16 cellular contexts compared by ENCODE assay signal in genomic region chr12:121568503-121568902, GRCh38. TPM values are rescaled to one million over a fixed set of nuclear protein-coding genes. Genes with fewer than 3 reads are reported as not detected.
DNase-seq lines count a peak whose midpoint lies in the region; TF ChIP-seq lines count a peak whose summit lies in the region.
"Had no signal": no experiment of that assay in that cellular context is flagged by ENCODE, and none has a peak within 500 bp of the region (broad histone marks: within the 10 kb centered on the region; RNA-seq: fewer than 3 reads in every experiment).

No MANE protein-coding gene starts in this region.

- H3K79me2 ChIP-seq in neural progenitor cell (ENCODE audit: low read depth): peaks cover 99% of the 10 kb centered on the region

- H3K4me3 Mint-ChIP-seq in HFFc6 (no peak overlapping the region), neural progenitor cell (no peak overlapping the region)
- H3K4me3 Mint-ChIP-seq in dendritic cell treated with granulocyte-macrophage colony-stimulating factor and Interleukin-4, amounts not matched to agents 40 ng/mL and 50 ng/mL, for 4 days: no peak overlapping the region
- H3K4me3 Mint-ChIP-seq: activated T-cell treated with anti-CD3 and anti-CD28 coated beads, Interleukin-2, amount 50 U/mL, for 72 hours had no signal

- no peaks in the 10 kb centered on the region for H3K4me1 Mint-ChIP-seq in HFFc6 (ENCODE audit: low read depth)
- peaks cover 40% of the 10 kb centered on the region for H3K4me1 Mint-ChIP-seq in dendritic cell treated with granulocyte-macrophage colony-stimulating factor and Interleukin-4, amounts not matched to agents 40 ng/mL and 50 ng/mL, for 4 days (ENCODE audit: low read depth)
- H3K4me1 Mint-ChIP-seq in neural progenitor cell: peaks cover 18% of the 10 kb centered on the region

- H3K36me3 ChIP-seq in neural progenitor cell: no peaks in the 10 kb centered on the region
- H3K36me3 ChIP-seq in prostate gland: no peaks in the 10 kb centered on the region
- H3K36me3 ChIP-seq: right atrium auricular region, thoracic aorta had no signal

- H2AFZ ChIP-seq in neural progenitor cell (replicated peaks): no peak overlapping the region

- H3K4me3 ChIP-seq in neural progenitor cell (no peak overlapping the region), prostate gland (no peak overlapping the region)
- H3K4me3 ChIP-seq: thoracic aorta had no signal

- no peak overlapping the region for H3K4me2 ChIP-seq in neural progenitor cell

- no peak for TF ChIP-seq POLR2A in prostate gland (IDR thresholded peaks at IDR 0.05)

- DNase-seq in AG20443 (ENCODE audit: low spot score) (peak; percentile 10), HFFc6 (no peak), neural progenitor cell (ENCODE audit: low spot score) (no peak), prostate gland (ENCODE audit: low spot score) (no peak), NCI-H1930 (lab: John Stamatoyannopoulos, UW) (no peak), H4 (ENCODE audit: low spot score) (no peak), T1000 (lab: John Stamatoyannopoulos, UW) (no peak)
- DNase-seq: activated CD4-positive, CD25-positive, alpha-beta regulatory T cell treated with anti-CD3 and anti-CD28 coated beads, Interleukin-2, amount 50 U/mL, for 72 hours; activated naive CD4-positive, alpha-beta T cell treated with anti-CD3 and anti-CD28 coated beads, Interleukin-2, amount 50 U/mL, for 16 hours; activated T-cell treated with anti-CD3 and anti-CD28 coated beads, Interleukin-2, amount 50 U/mL, for 72 hours; GF-D8; NCI-H1092; NCI-H2029 had no signal

- H3K27ac ChIP-seq in neural progenitor cell: peak overlapping the region; percentile 46
- H3K27ac ChIP-seq in prostate gland: no peak overlapping the region

- intact Hi-C loops in dendritic cell treated with granulocyte-macrophage colony-stimulating factor and Interleukin-4, amounts not matched to agents 40 ng/mL and 50 ng/mL, for 4 days (cut with micrococcal nuclease): no loop called here
- intact Hi-C loops in prostate gland (cut with DNase I): no loop called here

- no peak overlapping the region for H3K9ac ChIP-seq in neural progenitor cell

- H3K36me3 Mint-ChIP-seq in HFFc6 (ENCODE audit: low read depth) (peaks cover 16% of the 10 kb centered on the region), neural progenitor cell (peaks cover 36% of the 10 kb centered on the region)
- peaks cover 98% of the 10 kb centered on the region for H3K36me3 Mint-ChIP-seq in dendritic cell treated with granulocyte-macrophage colony-stimulating factor and Interleukin-4, amounts not matched to agents 40 ng/mL and 50 ng/mL, for 4 days (ENCODE audit: low read depth)

- H3F3A ChIP-seq in neural progenitor cell (ENCODE audit: low read depth): peaks cover 12% of the 10 kb centered on the region

- H3K9me3 Mint-ChIP-seq in HFFc6: no peaks in the 10 kb centered on the region
- H3K9me3 Mint-ChIP-seq in dendritic cell treated with granulocyte-macrophage colony-stimulating factor and Interleukin-4, amounts not matched to agents 40 ng/mL and 50 ng/mL, for 4 days: no peaks in the 10 kb centered on the region
- H3K9me3 Mint-ChIP-seq in neural progenitor cell: no peaks in the 10 kb centered on the region
- H3K9me3 Mint-ChIP-seq: activated T-cell treated with anti-CD3 and anti-CD28 coated beads, Interleukin-2, amount 50 U/mL, for 72 hours had no signal

- H3K9me3 ChIP-seq in neural progenitor cell (ENCODE audit: low read depth) (no peaks in the 10 kb centered on the region), prostate gland (no peaks in the 10 kb centered on the region)
- H3K9me3 ChIP-seq: right atrium auricular region, thoracic aorta had no signal

- peak overlapping the region; percentile 11; the same call in 1 of the 2 replicates for H3K27ac Mint-ChIP-seq in HFFc6
- peak overlapping the region; percentile 63 for H3K27ac Mint-ChIP-seq in dendritic cell treated with granulocyte-macrophage colony-stimulating factor and Interleukin-4, amounts not matched to agents 40 ng/mL and 50 ng/mL, for 4 days
- H3K27ac Mint-ChIP-seq in neural progenitor cell: peak overlapping the region; percentile 12
- H3K27ac Mint-ChIP-seq: activated T-cell treated with anti-CD3 and anti-CD28 coated beads, Interleukin-2, amount 50 U/mL, for 72 hours had no signal

- TF ChIP-seq CTCF in HFFc6 (IDR thresholded peaks at IDR 0.05) (no peak), neural progenitor cell (IDR thresholded peaks at IDR 0.05) (no peak), prostate gland (IDR thresholded peaks at IDR 0.05) (no peak)

- WGBS in prostate gland: 69% methylated on average over 7 of the region's 7 CpGs

- H3K27me3 Mint-ChIP-seq in HFFc6 (ENCODE audit: insufficient read depth) (no peaks in the 10 kb centered on the region; the same call in 1 of the 2 replicates), neural progenitor cell (ENCODE audit: insufficient read depth, low read depth) (peaks cover 2% of the 10 kb centered on the region)
- H3K27me3 Mint-ChIP-seq in dendritic cell treated with granulocyte-macrophage colony-stimulating factor and Interleukin-4, amounts not matched to agents 40 ng/mL and 50 ng/mL, for 4 days: no peaks in the 10 kb centered on the region

- peaks cover 60% of the 10 kb centered on the region for H4K20me1 ChIP-seq in neural progenitor cell (ENCODE audit: low read depth)

- no peaks in the 10 kb centered on the region for H3K27me3 ChIP-seq in neural progenitor cell
- no peaks in the 10 kb centered on the region for H3K27me3 ChIP-seq in prostate gland (replicated peaks; ENCODE audit: insufficient read depth)
- H3K27me3 ChIP-seq: right atrium auricular region had no signal

- H3K4me1 ChIP-seq in neural progenitor cell (no peaks in the 10 kb centered on the region), prostate gland (replicated peaks) (peaks cover 2% of the 10 kb centered on the region)

RNA-seq across cellular contexts. Expression of gene KDM2B, which starts 12.3 kb away (rescaled TPM):
- total RNA-seq in HFFc6 (2021; fragmentation: NEBNext Ultra II Directional; extraction: Animal tissue kit (Norgen Biotek cat#: 25700)): 10 to 100 TPM; 15.4 to 24.0 (median 21.5) TPM
- total RNA-seq in neural progenitor cell (ENCODE audit: low replicate concordance) (85.3 and 158 TPM in 2 replicates), prostate gland (10 to 100 TPM; 18.1 to 39.3 TPM)
- 18.4 and 19.7 TPM in 2 replicates for total RNA-seq in H4 (2014; rRNA removed; shearing (Covaris generic))

RNA-seq across cellular contexts. Expression of gene ORAI1, which starts 57.8 kb away (rescaled TPM):
- total RNA-seq in HFFc6 (2021; fragmentation: NEBNext Ultra II Directional; extraction: Animal tissue kit (Norgen Biotek cat#: 25700)): 10 to 100 TPM; 18.5 to 25.7 (median 22.0) TPM
- total RNA-seq in neural progenitor cell (ENCODE audit: low replicate concordance) (8.0 and 10.6 TPM in 2 replicates), prostate gland (10 to 100 TPM in 1 of 2 donors, 1 to 10 TPM in 1; 5.5 to 71.1 TPM)
- 4.4 and 8.5 TPM in 2 replicates for total RNA-seq in H4 (2014; rRNA removed; shearing (Covaris generic))

Comparison
In these comparisons a context has a peak if more than half of its experiments do, and no peak if none do; other contexts are left out.
1. H3K27ac Mint-ChIP-seq: peak in every context shown above with its lines; median percentile 63 in dendritic cell treated with granulocyte-macrophage colony-stimulating factor and Interleukin-4, amounts not matched to agents 40 ng/mL and 50 ng/mL, for 4 days; 12 in neural progenitor cell; 11 in HFFc6.